In genomic region chr4:184538023-184538599, GRCh38 we compare ENCODE assay signal across 7 cellular contexts.
DNase-seq lines count a peak whose midpoint lies in the region; ATAC-seq, FAIRE-seq and TF ChIP-seq lines count a peak whose summit lies in the region.

No MANE protein-coding gene starts in this region.

- CTCF ChIA-PET in K562 (lab: Yijun Ruan, JAX; ENCODE audit: low intra/inter-chr PET ratio) = interaction anchor here (4.5 kb wide), 1 partner anchor 273 kb away, joined by 31 read pairs; no protein-coding TSS in a partner anchor

- FAIRE-seq in GM12891 (lab: Jason Lieb, UNC) = no peak
- peak; percentile 98 for FAIRE-seq in K562 (lab: Jason Lieb, UNC)

- H3K36me3 ChIP-seq in K562 (ENCODE audit: control insufficient read depth, insufficient read depth, low read length) = no peaks in the 10 kb centered on the region

- H3K4me3 ChIP-seq in K562 = peak overlapping the region; percentile 66

- H2AFZ ChIP-seq in K562 (ENCODE audit: low read depth, low read length) = peak overlapping the region; percentile 99

- no peaks in the 10 kb centered on the region for H3K9me1 ChIP-seq in K562 (ENCODE audit: control insufficient read depth, insufficient read depth, low read length)

- in situ Hi-C loops in K562 (cut with MboI) = loop anchor here (5.0 kb wide), 1 partner anchor 271 kb away; no protein-coding TSS in a partner anchor

- peak; percentile 85 to 93 (median 86) for TF ChIP-seq CTCF in K562 (IDR thresholded peaks at IDR 0.05 in 2 of 3, conservative IDR thresholded peaks at IDR 0.05 in 1 of 3; ENCODE audit: insufficient read depth in 2 of 3, low read depth in 1 of 3, low read length in 3 of 3)

- H3K9me3 ChIP-seq in K562 (replicated peaks; ENCODE audit: control insufficient read depth, insufficient read depth, low read depth, low read length) = no peaks in the 10 kb centered on the region

- no peaks in the 10 kb centered on the region for H3K27me3 ChIP-seq in K562 (ENCODE audit: control insufficient read depth in 2 of 2, insufficient read depth in 2 of 2, low read length in 2 of 2)

- peak overlapping the region; percentile 19 to 85; a peak in 3 of 4 replicates for H3K9ac ChIP-seq in K562 (ENCODE audit: insufficient read depth in 1 of 2, low read depth in 2 of 2, low read length in 2 of 2)

- TF ChIP-seq EP300 in K562 (IDR thresholded peaks at IDR 0.05; ENCODE audit: low read length) = no peak

- H4K20me1 ChIP-seq in K562 (replicated peaks; ENCODE audit: control insufficient read depth, insufficient read depth, low read length) = no peaks in the 10 kb centered on the region

- POLR2A ChIA-PET in K562 (lab: Yijun Ruan, JAX) = interaction anchor here (1.0 to 1.6 kb wide), 3 partner anchors 12 to 251 kb away, joined by 3 to 4 read pairs (median 4); partner anchors contain the start of gene IRF2

- intact Hi-C loops in K562 (cut with micrococcal nuclease) = loop anchor here (1.0 to 5.0 kb wide), 5 partner anchors 64 to 274 kb away; partner anchors contain the start of gene IRF2
- intact Hi-C loops in sciatic nerve (cut with DNase I) = loop anchor here (5.0 to 10.0 kb wide), 2 partner anchors 63 to 271 kb away; partner anchors contain the start of gene IRF2

- H3K79me2 ChIP-seq in K562 (ENCODE audit: control insufficient read depth, insufficient read depth, low read length) = peaks cover 17% of the 10 kb centered on the region

- BruUV-seq in K562 (replicated peaks; lab: Mats Ljungman, UMichigan) = no TSS peak

- H3K27ac ChIP-seq in K562 (ENCODE audit: extremely low read depth, low read depth, low read length) = peak overlapping the region; percentile 88

- 6% methylated on average over 18 of the region's 18 CpGs for WGBS in K562 (ENCODE audit: insufficient coverage, low coverage, missing lambda C conversion rate)

- H3K4me2 ChIP-seq in K562 (ENCODE audit: insufficient read depth, low read length) = peak overlapping the region; percentile 86

- ATAC-seq in HG02852 (IDR thresholded peaks at IDR 0.05; ENCODE audit: unreplicated experiment) = peak; percentile 44
- ATAC-seq in K562 = peak; percentile 93
- ATAC-seq in sciatic nerve = peak; percentile 97

- peak; percentile 27 for DNase-seq in GM12891 (ENCODE audit: insufficient read length, low spot score)
- peak; percentile 30 for DNase-seq in NCI-H146 treated with DMSO at 0.1 percent for 48 hours (lab: John Stamatoyannopoulos, UW; ENCODE audit: unreplicated experiment)
- peak; percentile 32 for DNase-seq in T-helper 9 cell
- DNase-seq in K562 (ENCODE audit: extremely low read depth in 1 of 4, low spot score in 3 of 4) = peak; percentile 80 to 94 (median 84)
- peak in 50 of 51 donors; percentile 10 to 96 (median 75) for DNase-seq in hypothalamus (lab: John Stamatoyannopoulos, UW)
- peak; percentile 93 for DNase-seq in sciatic nerve (ENCODE audit: low spot score)

- TF ChIP-seq RAD21 in K562 (CRISPR knock-in tag; conservative IDR thresholded peaks at IDR 0.05 in 1 of 2, IDR thresholded peaks at IDR 0.05 in 1 of 2) = peak; percentile 91 to 95

- peaks cover 4 to 21% of the 10 kb centered on the region in 2 experiments for H3K4me1 ChIP-seq in K562 (replicated peaks in 1 of 2; ENCODE audit: control insufficient read depth in 2 of 2, insufficient read depth in 2 of 2, low read length in 2 of 2)

- TF ChIP-seq POLR2A in GM12891 (IDR thresholded peaks at IDR 0.05; ENCODE audit: low read depth, low read length) (no peak), K562 (conservative IDR thresholded peaks at IDR 0.05) (no peak)

TF ChIP-seq in GM12891, 5 proteins besides CTCF, POLR2A, EP300 and RAD21:
- TF ChIP-seq SPI1 (IDR thresholded peaks at IDR 0.05; ENCODE audit: low read depth, low read length) (no peak), POLR2AphosphoS5 (IDR thresholded peaks at IDR 0.05; ENCODE audit: low read depth, low read length) (no peak), PAX5 (IDR thresholded peaks at IDR 0.05; ENCODE audit: insufficient read depth, low read length, severe bottlenecking) (no peak), POU2F2 (IDR thresholded peaks at IDR 0.05; ENCODE audit: low read depth, low read length) (0 out of 2 replicates have a peak, but pooled peaks have one; percentile 20), TAF1 (IDR thresholded peaks at IDR 0.05; ENCODE audit: low read depth, low read length) (0 out of 2 replicates have a peak, but pooled peaks have one; percentile 2)

TF ChIP-seq in K562, 482 proteins besides CTCF, POLR2A, EP300 and RAD21 (continues in another document):
- TF ChIP-seq, protein P1, sequence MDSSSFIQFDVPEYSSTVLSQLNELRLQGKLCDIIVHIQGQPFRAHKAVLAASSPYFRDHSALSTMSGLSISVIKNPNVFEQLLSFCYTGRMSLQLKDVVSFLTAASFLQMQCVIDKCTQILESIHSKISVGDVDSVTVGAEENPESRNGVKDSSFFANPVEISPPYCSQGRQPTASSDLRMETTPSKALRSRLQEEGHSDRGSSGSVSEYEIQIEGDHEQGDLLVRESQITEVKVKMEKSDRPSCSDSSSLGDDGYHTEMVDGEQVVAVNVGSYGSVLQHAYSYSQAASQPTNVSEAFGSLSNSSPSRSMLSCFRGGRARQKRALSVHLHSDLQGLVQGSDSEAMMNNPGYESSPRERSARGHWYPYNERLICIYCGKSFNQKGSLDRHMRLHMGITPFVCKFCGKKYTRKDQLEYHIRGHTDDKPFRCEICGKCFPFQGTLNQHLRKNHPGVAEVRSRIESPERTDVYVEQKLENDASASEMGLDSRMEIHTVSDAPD (CRISPR knock-in tag; IDR thresholded peaks at IDR 0.05) = no peak
- TF ChIP-seq TCF15 (CRISPR knock-in tag; IDR thresholded peaks at IDR 0.05) (no peak), YBX1 (IDR thresholded peaks at IDR 0.05) (no peak), CBX3 (IDR thresholded peaks at IDR 0.05; ENCODE audit: borderline replicate concordance in 1 of 2, low read length in 2 of 2) (peak in 1 of 2 experiments; percentile 63; a peak in 1 of 3 replicates), ZNF695 (CRISPR knock-in tag; IDR thresholded peaks at IDR 0.05) (no peak), THRB (CRISPR knock-in tag; conservative IDR thresholded peaks at IDR 0.05) (no peak)

Comparison
In these comparisons a context has a peak if more than half of its experiments do, and no peak if none do; other contexts are left out.
1. Peak in every context shown above with its lines: DNase-seq, ATAC-seq, H3K4me3 ChIP-seq and H3K27ac ChIP-seq.
2. DNase-seq: peak in every context shown above with its lines; median percentile 93 in sciatic nerve; 84 in K562; 75 in hypothalamus; 32 in T-helper 9 cell; 30 in NCI-H146 treated with DMSO at 0.1 percent for 48 hours; 27 in GM12891.
3. ATAC-seq: peak in every context shown above with its lines; median percentile 97 in sciatic nerve; 93 in K562; 44 in HG02852.